In genomic region chr10:24357344-24358021, GRCh38 we compare ENCODE assay signal across 26 cellular contexts.
DNase-seq lines count a peak whose midpoint lies in the region; ATAC-seq, FAIRE-seq and TF ChIP-seq lines count a peak whose summit lies in the region.
"Had no signal": no experiment of that assay in that cellular context is flagged by ENCODE, and none has a peak within 500 bp of the region (broad histone marks: within the 10 kb centered on the region; RNA-seq: fewer than 3 reads in every experiment).

No MANE protein-coding gene starts in this region.

- H3K23ac ChIP-seq in H1 (ENCODE audit: insufficient read length) = no peak overlapping the region
- H3K23ac ChIP-seq in neuronal stem cell (ENCODE audit: low read depth, low read length, poor library complexity) = no peak overlapping the region

- peak overlapping the region; percentile 73; the same call in 1 of the 2 replicates for H2BK20ac ChIP-seq in H1 (ENCODE audit: low read length)

- H3K36me3 Mint-ChIP-seq in activated CD8-positive, alpha-beta memory T cell treated with anti-CD3 and anti-CD28 coated beads, Interleukin-2, amount 10 ng/mL, durations not matched to agents 7 days and 5 days = no peaks in the 10 kb centered on the region
- no peaks in the 10 kb centered on the region for H3K36me3 Mint-ChIP-seq in activated T-helper 1 cell treated with anti-CD3 and anti-CD28 coated beads, Interleukin-12 subunit alpha, Interleukin-12 subunit beta, Interleukin-2, Interleukin-4 antibody, amounts not matched to agents 30 ng/mL and 10 ng/mL and 1 ng/mL, durations not matched to agents 14 hours and 24 hours and 36 hours (ENCODE audit: low read depth)

- H3K27me3 ChIP-seq in A673 (replicated peaks; ENCODE audit: insufficient read depth, low read depth, low read length, poor library complexity) (no peaks in the 10 kb centered on the region), HUES64 (ENCODE audit: insufficient read depth, low read length) (no peaks in the 10 kb centered on the region), H1 (replicated peaks in 1 of 4; ENCODE audit: control insufficient read depth in 3 of 4, extremely low read depth in 1 of 4, insufficient read depth in 3 of 4, low read length in 3 of 4) (no peaks in the 10 kb centered on the region), neuronal stem cell (ENCODE audit: control insufficient read depth in 3 of 3, insufficient read depth in 3 of 3, low read depth in 1 of 3, low read length in 3 of 3) (peaks cover 0 to 2% (median 0%) of the 10 kb centered on the region in 3 experiments)
- H3K27me3 ChIP-seq: BLaER1 had no signal

- no peak overlapping the region for H3K14ac ChIP-seq in H1 (ENCODE audit: insufficient read length)
- no peak overlapping the region for H3K14ac ChIP-seq in neuronal stem cell (ENCODE audit: low read length)

- H3K27me3 Mint-ChIP-seq in activated CD8-positive, alpha-beta memory T cell treated with anti-CD3 and anti-CD28 coated beads, Interleukin-2, amount 10 ng/mL, durations not matched to agents 7 days and 5 days = no peaks in the 10 kb centered on the region
- peaks cover 7% of the 10 kb centered on the region for H3K27me3 Mint-ChIP-seq in activated T-helper 1 cell treated with anti-CD3 and anti-CD28 coated beads, Interleukin-12 subunit alpha, Interleukin-12 subunit beta, Interleukin-2, Interleukin-4 antibody, amounts not matched to agents 30 ng/mL and 10 ng/mL and 1 ng/mL, durations not matched to agents 14 hours and 24 hours and 36 hours (ENCODE audit: insufficient read depth)
- H3K27me3 Mint-ChIP-seq: central memory CD8-positive, alpha-beta T cell had no signal

- no peak overlapping the region for H3K27ac Mint-ChIP-seq in activated CD8-positive, alpha-beta memory T cell treated with anti-CD3 and anti-CD28 coated beads, Interleukin-2, amount 10 ng/mL, durations not matched to agents 7 days and 5 days
- no peak overlapping the region for H3K27ac Mint-ChIP-seq in activated T-helper 1 cell treated with anti-CD3 and anti-CD28 coated beads, Interleukin-12 subunit alpha, Interleukin-12 subunit beta, Interleukin-2, Interleukin-4 antibody, amounts not matched to agents 30 ng/mL and 10 ng/mL and 1 ng/mL, durations not matched to agents 14 hours and 24 hours and 36 hours
- H3K27ac Mint-ChIP-seq: nephron progenitor cell, T-helper 17 cell had no signal

- H2BK120ac ChIP-seq in H1 (replicated peaks; ENCODE audit: low read depth, low read length) (peak overlapping the region; percentile 24), neuronal stem cell (ENCODE audit: low read depth, low read length) (no peak overlapping the region)

- H3K18ac ChIP-seq in H1 (ENCODE audit: extremely low read depth, low read length) (peak overlapping the region; percentile 3; the same call in 1 of the 2 replicates), neuronal stem cell (ENCODE audit: low read length) (no peak overlapping the region)

- H3K79me1 ChIP-seq in H1 (ENCODE audit: low read depth, low read length) (no peaks in the 10 kb centered on the region; the same call in 1 of the 2 replicates), neuronal stem cell (ENCODE audit: low read depth, low read length) (no peaks in the 10 kb centered on the region)

- H3K9me3 ChIP-seq in A673 (ENCODE audit: low read depth, low read length, poor library complexity, severe bottlenecking) (no peaks in the 10 kb centered on the region), HUES64 (ENCODE audit: insufficient read depth, low read depth, low read length) (no peaks in the 10 kb centered on the region), H1 (ENCODE audit: insufficient read depth in 2 of 2, low read depth in 1 of 2, low read length in 1 of 2) (no peaks in the 10 kb centered on the region), neuronal stem cell (replicated peaks in 1 of 2; ENCODE audit: control insufficient read depth in 2 of 2, insufficient read depth in 1 of 2, low read depth in 1 of 2, low read length in 2 of 2) (peaks cover 0 to 1% of the 10 kb centered on the region in 2 donors)
- H3K9me3 ChIP-seq: BLaER1, Caco-2, HAP-1, mucosa of descending colon had no signal

- TF ChIP-seq EP300 in H1 (IDR thresholded peaks at IDR 0.05; ENCODE audit: borderline replicate concordance in 1 of 2, low read depth in 2 of 2, low read length in 2 of 2) = peak in 1 of 2 experiments; percentile 25; a peak in 1 of 3 replicates

- POLR2A ChIA-PET in A673 (lab: Charles Lee; ENCODE audit: low non-redundant PET) = no interaction called here
- POLR2A ChIA-PET in H1 (lab: Charles Lee; ENCODE audit: partially characterized antibody) = interaction anchor here (0.7 to 0.8 kb wide), 2 partner anchors 12 to 156 kb away, joined by 3 read pairs; no protein-coding TSS in a partner anchor

- no peaks in the 10 kb centered on the region for H3K23me2 ChIP-seq in H1 (ENCODE audit: low read depth, low read length)

- intact Hi-C loops in A673 (cut with micrococcal nuclease; ENCODE audit: unreplicated experiment) = loop anchor here (2.0 to 10.0 kb wide), 2 partner anchors 363 to 1203 kb away; no protein-coding TSS in a partner anchor
- intact Hi-C loops in activated T-helper 1 cell treated with anti-CD3 and anti-CD28 coated beads, Interleukin-12 subunit alpha, Interleukin-12 subunit beta, Interleukin-2, Interleukin-4 antibody, amounts not matched to agents 30 ng/mL and 10 ng/mL and 1 ng/mL, durations not matched to agents 14 hours and 24 hours and 36 hours (cut with micrococcal nuclease) = no loop called here

- no peak overlapping the region for H3K4me3 Mint-ChIP-seq in activated CD8-positive, alpha-beta memory T cell treated with anti-CD3 and anti-CD28 coated beads, Interleukin-2, amount 10 ng/mL, durations not matched to agents 7 days and 5 days
- no peak overlapping the region for H3K4me3 Mint-ChIP-seq in activated T-helper 1 cell treated with anti-CD3 and anti-CD28 coated beads, Interleukin-12 subunit alpha, Interleukin-12 subunit beta, Interleukin-2, Interleukin-4 antibody, amounts not matched to agents 30 ng/mL and 10 ng/mL and 1 ng/mL, durations not matched to agents 14 hours and 24 hours and 36 hours
- H3K4me3 Mint-ChIP-seq: central memory CD8-positive, alpha-beta T cell; nephron progenitor cell; T-helper 17 cell had no signal

- H3K79me2 ChIP-seq in H1 (ENCODE audit: control insufficient read depth in 1 of 2, insufficient read depth in 2 of 2, low read length in 2 of 2) = no peaks in the 10 kb centered on the region

- H2BK5ac ChIP-seq in H1 (ENCODE audit: low read depth, low read length) = peak overlapping the region; percentile 89
- H2BK5ac ChIP-seq in neuronal stem cell (ENCODE audit: low read length) = no peak overlapping the region

- peak overlapping the region; percentile 8 to 48; a peak in 3 of 4 replicates for H3K4me2 ChIP-seq in H1 (ENCODE audit: insufficient read depth in 1 of 2, low read depth in 2 of 2, low read length in 2 of 2)
- H3K4me2 ChIP-seq in neuronal stem cell (ENCODE audit: insufficient read depth, low read length, poor library complexity, severe bottlenecking) = no peak overlapping the region
- H3K4me2 ChIP-seq: BLaER1 had no signal

- TF ChIP-seq POLR2A in H1 (IDR thresholded peaks at IDR 0.05; ENCODE audit: control extremely low read depth in 1 of 2, low read depth in 2 of 2, low read length in 2 of 2) = no peak

- FAIRE-seq in H1 (lab: Jason Lieb, UNC) = peak; percentile 50
- FAIRE-seq: urothelium cell line had no signal

- H4K8ac ChIP-seq in H1 (ENCODE audit: extremely low read depth, insufficient read depth, low read length) (no peak overlapping the region), neuronal stem cell (ENCODE audit: low read depth, low read length) (no peak overlapping the region)

- no peaks in the 10 kb centered on the region for H3K4me1 Mint-ChIP-seq in activated CD8-positive, alpha-beta memory T cell treated with anti-CD3 and anti-CD28 coated beads, Interleukin-2, amount 10 ng/mL, durations not matched to agents 7 days and 5 days
- H3K4me1 Mint-ChIP-seq in activated T-helper 1 cell treated with anti-CD3 and anti-CD28 coated beads, Interleukin-12 subunit alpha, Interleukin-12 subunit beta, Interleukin-2, Interleukin-4 antibody, amounts not matched to agents 30 ng/mL and 10 ng/mL and 1 ng/mL, durations not matched to agents 14 hours and 24 hours and 36 hours (ENCODE audit: low read depth) = peaks cover 6% of the 10 kb centered on the region
- H3K4me1 Mint-ChIP-seq: central memory CD8-positive, alpha-beta T cell; T-helper 17 cell had no signal

- H3K9ac ChIP-seq in HUES64 (ENCODE audit: low read depth, low read length) (peak overlapping the region; percentile 3; the same call in 1 of the 2 replicates), H1 (replicated peaks in 1 of 4; ENCODE audit: extremely low read depth in 1 of 4, low read depth in 3 of 4, low read length in 3 of 4) (no peak overlapping the region), neuronal stem cell (ENCODE audit: low read depth, low read length, poor library complexity) (no peak overlapping the region)
- H3K9ac ChIP-seq: BLaER1 had no signal

- peak overlapping the region; percentile 83 for H4K91ac ChIP-seq in H1 (replicated peaks; ENCODE audit: insufficient read length, low read length)
- no peak overlapping the region for H4K91ac ChIP-seq in neuronal stem cell (ENCODE audit: low read depth, low read length, poor library complexity)

- CTCF ChIA-PET in A673 (lab: Charles Lee) = no interaction called here
- CTCF ChIA-PET in H1 (lab: Charles Lee; ENCODE audit: partially characterized antibody) = interaction anchor here (0.7 to 1.7 kb wide), 9 partner anchors 12 to 363 kb away, joined by 3 to 7 read pairs (median 3); no protein-coding TSS in a partner anchor
- CTCF ChIA-PET in activated CD8-positive, alpha-beta memory T cell treated with anti-CD3 and anti-CD28 coated beads, Interleukin-2, amount 10 ng/mL, durations not matched to agents 7 days and 5 days (lab: Charles Lee) = no interaction called here

- H3K36me3 ChIP-seq in A673 (ENCODE audit: insufficient read depth, low read length, poor library complexity, severe bottlenecking) = no peaks in the 10 kb centered on the region
- H3K36me3 ChIP-seq in HUES64 (ENCODE audit: insufficient read depth, low read length) = no peaks in the 10 kb centered on the region
- no peaks in the 10 kb centered on the region for H3K36me3 ChIP-seq in H1 (ENCODE audit: control insufficient read depth in 2 of 4, insufficient read depth in 4 of 4, low read length in 3 of 4)
- no peaks in the 10 kb centered on the region for H3K36me3 ChIP-seq in neuronal stem cell (replicated peaks in 1 of 2; ENCODE audit: control insufficient read depth in 2 of 2, insufficient read depth in 2 of 2, low read length in 2 of 2)
- H3K36me3 ChIP-seq: BLaER1, HAP-1 had no signal

- TF ChIP-seq RAD21 in H1 (IDR thresholded peaks at IDR 0.05 in 1 of 2, conservative IDR thresholded peaks at IDR 0.05 in 1 of 2; ENCODE audit: low read depth in 2 of 2, low read length in 2 of 2) = no peak; a peak in 1 of 4 replicates

- no peak overlapping the region for H3K56ac ChIP-seq in H1 (replicated peaks; ENCODE audit: insufficient read length, low read depth, low read length)

- no peak overlapping the region for H3K4ac ChIP-seq in H1 (replicated peaks; ENCODE audit: insufficient read length, low read depth, low read length)
- no peak overlapping the region for H3K4ac ChIP-seq in neuronal stem cell (ENCODE audit: low read length)

- H3K27ac ChIP-seq in A673 (ENCODE audit: low read depth, low read length, poor library complexity, severe bottlenecking) = peak overlapping the region; percentile 53
- peak overlapping the region; percentile 45 for H3K27ac ChIP-seq in HUES64 (ENCODE audit: low read depth, low read length)
- peak overlapping the region; percentile 59; the same call in 1 of the 2 replicates for H3K27ac ChIP-seq in H1 (ENCODE audit: low read depth, low read length)
- H3K27ac ChIP-seq in neuronal stem cell (replicated peaks; ENCODE audit: low read length) = no peak overlapping the region
- H3K27ac ChIP-seq: BLaER1 had no signal

- no peak overlapping the region for H2AFZ ChIP-seq in H1 (ENCODE audit: low read length)
- H2AFZ ChIP-seq in neuronal stem cell (ENCODE audit: low read length) = peak overlapping the region; percentile 38

- DNase-seq in A673 (ENCODE audit: low spot score) = no peak
- DNase-seq in H1 (ENCODE audit: low read depth in 1 of 2, low spot score in 2 of 2) = peak in 1 of 2 experiments; percentile 17
- peak; percentile 43 for DNase-seq in neuronal stem cell (ENCODE audit: low spot score)
- no peak for DNase-seq in activated CD8-positive, alpha-beta memory T cell treated with anti-CD3 and anti-CD28 coated beads, Interleukin-2, amount 10 ng/mL, durations not matched to agents 7 days and 5 days
- DNase-seq in cerebellum (ENCODE audit: low spot score) = no peak
- DNase-seq in NCI-H82 treated with DMSO at 0.1 percent for 48 hours (lab: John Stamatoyannopoulos, UW; ENCODE audit: unreplicated experiment) = no peak
- no peak for DNase-seq in activated T-helper 1 cell treated with anti-CD3 and anti-CD28 coated beads, Interleukin-12 subunit alpha, Interleukin-12 subunit beta, Interleukin-2, Interleukin-4 antibody, amounts not matched to agents 30 ng/mL and 10 ng/mL and 1 ng/mL, durations not matched to agents 14 hours and 24 hours and 36 hours (ENCODE audit: low spot score)
- DNase-seq: activated CD4-positive, alpha-beta T cell treated with anti-CD3 and anti-CD28 coated beads for 4 hours; activated naive CD4-positive, alpha-beta T cell treated with Interleukin-2 at 50 U/mL for 16 hours; activated T-cell treated with anti-CD3 and anti-CD28 coated beads, Interleukin-2, amount 50 U/mL, for 48 hours; Caco-2; DMS79 treated with DMSO at 0.1 percent for 48 hours; foreskin fibroblast; IMR-90; mucosa of descending colon; NCI-H1092; NCI-H2029; NCI-H526 treated with DMSO at 0.1 percent for 48 hours; nephron progenitor cell; posterior cingulate gyrus; T-helper 17 cell had no signal

- H3K4me1 ChIP-seq in A673 (ENCODE audit: insufficient read depth, low read length, poor library complexity, severe bottlenecking) = peaks cover 80% of the 10 kb centered on the region
- H3K4me1 ChIP-seq in HUES64 (ENCODE audit: insufficient read depth, low read length) = peaks cover 36% of the 10 kb centered on the region
- peaks cover 5 to 13% (median 8%) of the 10 kb centered on the region in 4 experiments; a peak in 6 of 7 replicates for H3K4me1 ChIP-seq in H1 (replicated peaks in 1 of 4; ENCODE audit: control insufficient read depth in 3 of 4, insufficient read depth in 4 of 4, low read length in 3 of 4)
- peaks cover 14 to 24% of the 10 kb centered on the region in 2 donors for H3K4me1 ChIP-seq in neuronal stem cell (ENCODE audit: control insufficient read depth in 2 of 2, insufficient read depth in 1 of 2, low read depth in 1 of 2, low read length in 2 of 2)
- H3K4me1 ChIP-seq: BLaER1, Caco-2 had no signal

- ATAC-seq in activated CD8-positive, alpha-beta memory T cell treated with anti-CD3 and anti-CD28 coated beads, Interleukin-2, amount 10 ng/mL, durations not matched to agents 7 days and 5 days = no peak
- ATAC-seq: mucosa of descending colon, T-helper 17 cell had no signal

- no peaks in the 10 kb centered on the region for H3K9me3 Mint-ChIP-seq in activated CD8-positive, alpha-beta memory T cell treated with anti-CD3 and anti-CD28 coated beads, Interleukin-2, amount 10 ng/mL, durations not matched to agents 7 days and 5 days (ENCODE audit: low read depth)
- no peaks in the 10 kb centered on the region for H3K9me3 Mint-ChIP-seq in activated T-helper 1 cell treated with anti-CD3 and anti-CD28 coated beads, Interleukin-12 subunit alpha, Interleukin-12 subunit beta, Interleukin-2, Interleukin-4 antibody, amounts not matched to agents 30 ng/mL and 10 ng/mL and 1 ng/mL, durations not matched to agents 14 hours and 24 hours and 36 hours
- H3K9me3 Mint-ChIP-seq: central memory CD8-positive, alpha-beta T cell; nephron progenitor cell had no signal

- no peaks in the 10 kb centered on the region for H4K20me1 ChIP-seq in H1 (replicated peaks in 1 of 2; ENCODE audit: control insufficient read depth in 1 of 2, insufficient read depth in 2 of 2, low read length in 2 of 2)
- H4K20me1 ChIP-seq: BLaER1 had no signal

- no peak overlapping the region for H4K5ac ChIP-seq in H1 (ENCODE audit: insufficient read length, low read depth, low read length)

- TF ChIP-seq CTCF in A673 (conservative IDR thresholded peaks at IDR 0.05; ENCODE audit: low read depth, low read length) (no peak), H1 (IDR thresholded peaks at IDR 0.05; ENCODE audit: control extremely low read depth in 1 of 3, insufficient read depth in 1 of 3, low read depth in 1 of 3, low read length in 3 of 3) (no peak)

- no TSS peak for BruUV-seq in A673 (replicated peaks; lab: Mats Ljungman, UMichigan)

- H3K4me3 ChIP-seq in A673 (ENCODE audit: low read depth, low read length, poor library complexity, severe bottlenecking) (no peak overlapping the region), HUES64 (ENCODE audit: low read length) (no peak overlapping the region), H1 (ENCODE audit: extremely low read depth in 1 of 4, insufficient read depth in 2 of 4, low read depth in 3 of 4, low read length in 4 of 4) (peak overlapping the region in 1 of 4 experiments; percentile 22; a peak in 1 of 8 replicates), neuronal stem cell (ENCODE audit: low read length in 2 of 2) (no peak overlapping the region)
- H3K4me3 ChIP-seq: BLaER1, HAP-1, mucosa of descending colon had no signal

- H2AK5ac ChIP-seq in H1 (ENCODE audit: low read depth, low read length) = 0 out of 2 replicates have a peak overlapping the region, but pooled peaks have one; percentile 0
- H2AK5ac ChIP-seq in neuronal stem cell (ENCODE audit: low read depth, low read length) = no peak overlapping the region

- 72% methylated on average over 8 of the region's 8 CpGs for WGBS in HUES64
- 58% methylated on average over 8 of the region's 8 CpGs; no CpG with 5 or more reads in 1 of the 2 experiments for WGBS in H1 (ENCODE audit: extremely low coverage in 1 of 2, insufficient coverage in 1 of 2, insufficient read length in 1 of 2, insufficient replicate concordance in 2 of 2, low coverage in 1 of 2, low lambda C conversion rate in 2 of 2, missing lambda C conversion rate in 1 of 2), 2 experiments
- WGBS in neuronal stem cell (ENCODE audit: extremely low coverage in 2 of 2, insufficient read length in 2 of 2, insufficient replicate concordance in 1 of 2), 2 donors = no CpG with 5 or more reads among the region's 8 CpGs

- H2BK12ac ChIP-seq in H1 (ENCODE audit: low read depth, low read length) (peak overlapping the region; percentile 22; the same call in 1 of the 2 replicates), neuronal stem cell (ENCODE audit: low read length) (no peak overlapping the region)

- peak overlapping the region; percentile 18; the same call in 1 of the 2 replicates for H2BK15ac ChIP-seq in H1 (ENCODE audit: low read length)
- no peak overlapping the region for H2BK15ac ChIP-seq in neuronal stem cell (ENCODE audit: low read length)
